Comparison of ENCODE assay signal across 1 cellular context in the genomic region with DNA sequence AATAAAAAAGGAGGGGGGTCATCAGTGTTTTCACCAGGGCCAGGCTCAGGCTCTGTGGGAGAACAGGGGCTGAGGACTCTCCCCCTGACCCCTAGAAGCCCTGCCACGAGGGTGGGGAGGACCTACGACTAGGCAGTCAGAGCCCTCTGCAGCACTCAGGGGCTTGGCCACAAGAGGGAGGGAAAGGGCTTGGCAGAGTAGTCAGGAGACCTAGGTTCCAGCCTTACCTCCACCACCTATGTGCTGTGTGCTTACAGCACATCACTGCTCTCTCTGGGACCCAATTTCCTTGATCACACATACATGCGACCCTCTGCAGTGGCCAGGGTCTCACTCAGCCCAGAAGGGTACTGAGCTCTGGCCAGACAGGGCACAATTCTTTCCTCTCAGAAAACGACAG.
TF ChIP-seq lines count a peak whose summit lies in the region.

No MANE protein-coding gene starts in this region.

TF ChIP-seq in K562, 482 proteins besides CTCF, POLR2A, EP300 and RAD21:
- TF ChIP-seq, protein P1, sequence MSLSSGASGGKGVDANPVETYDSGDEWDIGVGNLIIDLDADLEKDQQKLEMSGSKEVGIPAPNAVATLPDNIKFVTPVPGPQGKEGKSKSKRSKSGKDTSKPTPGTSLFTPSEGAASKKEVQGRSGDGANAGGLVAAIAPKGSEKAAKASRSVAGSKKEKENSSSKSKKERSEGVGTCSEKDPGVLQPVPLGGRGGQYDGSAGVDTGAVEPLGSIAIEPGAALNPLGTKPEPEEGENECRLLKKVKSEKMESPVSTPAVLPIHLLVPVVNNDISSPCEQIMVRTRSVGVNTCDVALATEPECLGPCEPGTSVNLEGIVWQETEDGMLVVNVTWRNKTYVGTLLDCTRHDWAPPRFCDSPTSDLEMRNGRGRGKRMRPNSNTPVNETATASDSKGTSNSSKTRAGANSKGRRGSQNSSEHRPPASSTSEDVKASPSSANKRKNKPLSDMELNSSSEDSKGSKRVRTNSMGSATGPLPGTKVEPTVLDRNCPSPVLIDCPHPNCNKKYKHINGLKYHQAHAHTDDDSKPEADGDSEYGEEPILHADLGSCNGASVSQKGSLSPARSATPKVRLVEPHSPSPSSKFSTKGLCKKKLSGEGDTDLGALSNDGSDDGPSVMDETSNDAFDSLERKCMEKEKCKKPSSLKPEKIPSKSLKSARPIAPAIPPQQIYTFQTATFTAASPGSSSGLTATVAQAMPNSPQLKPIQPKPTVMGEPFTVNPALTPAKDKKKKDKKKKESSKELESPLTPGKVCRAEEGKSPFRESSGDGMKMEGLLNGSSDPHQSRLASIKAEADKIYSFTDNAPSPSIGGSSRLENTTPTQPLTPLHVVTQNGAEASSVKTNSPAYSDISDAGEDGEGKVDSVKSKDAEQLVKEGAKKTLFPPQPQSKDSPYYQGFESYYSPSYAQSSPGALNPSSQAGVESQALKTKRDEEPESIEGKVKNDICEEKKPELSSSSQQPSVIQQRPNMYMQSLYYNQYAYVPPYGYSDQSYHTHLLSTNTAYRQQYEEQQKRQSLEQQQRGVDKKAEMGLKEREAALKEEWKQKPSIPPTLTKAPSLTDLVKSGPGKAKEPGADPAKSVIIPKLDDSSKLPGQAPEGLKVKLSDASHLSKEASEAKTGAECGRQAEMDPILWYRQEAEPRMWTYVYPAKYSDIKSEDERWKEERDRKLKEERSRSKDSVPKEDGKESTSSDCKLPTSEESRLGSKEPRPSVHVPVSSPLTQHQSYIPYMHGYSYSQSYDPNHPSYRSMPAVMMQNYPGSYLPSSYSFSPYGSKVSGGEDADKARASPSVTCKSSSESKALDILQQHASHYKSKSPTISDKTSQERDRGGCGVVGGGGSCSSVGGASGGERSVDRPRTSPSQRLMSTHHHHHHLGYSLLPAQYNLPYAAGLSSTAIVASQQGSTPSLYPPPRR (CRISPR knock-in tag; IDR thresholded peaks at IDR 0.05; ENCODE audit: borderline replicate concordance) = no peak
- peak; percentile 41; the same call in 1 of the 2 replicates for TF ChIP-seq ZBTB7A (IDR thresholded peaks at IDR 0.05; ENCODE audit: borderline replicate concordance, control insufficient read depth, low read depth, low read length)
- TF ChIP-seq SMC3 (conservative IDR thresholded peaks at IDR 0.05; ENCODE audit: insufficient read depth, low read depth, low read length) = peak; percentile 37; the same call in 1 of the 2 replicates
- TF ChIP-seq, protein P2, sequence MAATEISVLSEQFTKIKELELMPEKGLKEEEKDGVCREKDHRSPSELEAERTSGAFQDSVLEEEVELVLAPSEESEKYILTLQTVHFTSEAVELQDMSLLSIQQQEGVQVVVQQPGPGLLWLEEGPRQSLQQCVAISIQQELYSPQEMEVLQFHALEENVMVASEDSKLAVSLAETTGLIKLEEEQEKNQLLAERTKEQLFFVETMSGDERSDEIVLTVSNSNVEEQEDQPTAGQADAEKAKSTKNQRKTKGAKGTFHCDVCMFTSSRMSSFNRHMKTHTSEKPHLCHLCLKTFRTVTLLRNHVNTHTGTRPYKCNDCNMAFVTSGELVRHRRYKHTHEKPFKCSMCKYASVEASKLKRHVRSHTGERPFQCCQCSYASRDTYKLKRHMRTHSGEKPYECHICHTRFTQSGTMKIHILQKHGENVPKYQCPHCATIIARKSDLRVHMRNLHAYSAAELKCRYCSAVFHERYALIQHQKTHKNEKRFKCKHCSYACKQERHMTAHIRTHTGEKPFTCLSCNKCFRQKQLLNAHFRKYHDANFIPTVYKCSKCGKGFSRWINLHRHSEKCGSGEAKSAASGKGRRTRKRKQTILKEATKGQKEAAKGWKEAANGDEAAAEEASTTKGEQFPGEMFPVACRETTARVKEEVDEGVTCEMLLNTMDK (IDR thresholded peaks at IDR 0.05; ENCODE audit: borderline replicate concordance, insufficient read depth, low read depth, low read length, poor library complexity, severe bottlenecking) = peak; percentile 25
- TF ChIP-seq RB1 (IDR thresholded peaks at IDR 0.05; ENCODE audit: low read depth) = no peak
- no peak for TF ChIP-seq NFE2 (IDR thresholded peaks at IDR 0.05; ENCODE audit: low read depth)
TF ChIP-seq in K562: peak in this region for 3.
